Comparison of ENCODE assay signal across 17 cellular contexts in the genomic region with DNA sequence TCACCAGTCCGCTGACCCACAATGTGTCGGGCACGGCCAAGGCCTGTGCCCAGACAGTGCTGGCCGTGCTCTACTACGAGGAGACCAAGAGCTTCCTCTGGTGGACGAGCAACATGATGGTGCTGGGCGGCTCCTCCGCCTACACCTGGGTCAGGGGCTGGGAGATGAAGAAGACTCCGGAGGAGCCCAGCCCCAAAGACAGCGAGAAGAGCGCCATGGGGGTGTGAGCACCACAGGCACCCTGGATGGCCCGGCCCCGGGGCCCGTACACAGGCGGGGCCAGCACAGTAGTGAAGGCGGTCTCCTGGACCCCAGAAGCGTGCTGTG. TPM values are rescaled to one million over a fixed set of nuclear protein-coding genes. Genes with fewer than 3 reads are reported as not detected.
DNase-seq lines count a peak whose midpoint lies in the region; ATAC-seq lines count a peak whose summit lies in the region.
"Had no signal": no experiment of that assay in that cellular context is flagged by ENCODE, and none has a peak within 500 bp of the region (broad histone marks: within the 10 kb centered on the region; RNA-seq: fewer than 3 reads in every experiment).

No MANE protein-coding gene starts in this region.

- H3K27ac ChIP-seq in BLaER1 (peak overlapping the region; percentile 23; the same call in 1 of the 2 replicates), subcutaneous abdominal adipose tissue (ENCODE audit: low read depth, low read length) (peak overlapping the region; percentile 10)
- H3K27ac ChIP-seq: GM23248 had no signal

- H3K4me3 Mint-ChIP-seq in T-helper 17 cell, result no peak overlapping the region
- H3K4me3 Mint-ChIP-seq: CD14-positive monocyte; CD4-positive, alpha-beta memory T cell had no signal

- peaks cover 44% of the 10 kb centered on the region for H4K20me1 ChIP-seq in BLaER1

- peaks cover 58% of the 10 kb centered on the region for H3K4me1 ChIP-seq in BLaER1
- peaks cover 16 to 49% (median 30%) of the 10 kb centered on the region in 5 donors for H3K4me1 ChIP-seq in subcutaneous abdominal adipose tissue (ENCODE audit: control insufficient read depth in 5 of 5, insufficient read depth in 5 of 5, low read length in 5 of 5)
- H3K4me1 ChIP-seq: BE2C had no signal

- H3K9ac ChIP-seq in BLaER1 (no peak overlapping the region), subcutaneous abdominal adipose tissue (ENCODE audit: low read length in 5 of 5) (no peak overlapping the region)
- H3K9ac ChIP-seq: GM23248 had no signal

- no peaks in the 10 kb centered on the region for H3K9me3 ChIP-seq in BLaER1
- H3K9me3 ChIP-seq in T-helper 17 cell (ENCODE audit: control insufficient read depth, low read length, poor library complexity, severe bottlenecking), result no peaks in the 10 kb centered on the region
- H3K9me3 ChIP-seq in subcutaneous abdominal adipose tissue (ENCODE audit: control insufficient read depth in 5 of 5, low read length in 5 of 5), result no peaks in the 10 kb centered on the region
- H3K9me3 ChIP-seq: BE2C, HAP-1 had no signal

- H3K27ac Mint-ChIP-seq in T-helper 17 cell, result peak overlapping the region; percentile 77

- H3K4me2 ChIP-seq in BLaER1, result peak overlapping the region; percentile 61

- no peak overlapping the region for H3K4me3 ChIP-seq in BLaER1
- no peak overlapping the region for H3K4me3 ChIP-seq in subcutaneous abdominal adipose tissue (ENCODE audit: low read depth in 1 of 5, low read length in 5 of 5)
- H3K4me3 ChIP-seq: GM23248, HAP-1 had no signal

- no peaks in the 10 kb centered on the region for H3K27me3 Mint-ChIP-seq in T-helper 17 cell
- H3K27me3 Mint-ChIP-seq: CD4-positive, alpha-beta memory T cell; IgD-negative memory B cell had no signal

- ATAC-seq in T-helper 17 cell, result no peak
- no peak for ATAC-seq in GM18520 (IDR thresholded peaks at IDR 0.05; ENCODE audit: unreplicated experiment)
- ATAC-seq: HepG2 had no signal

- H3K36me3 ChIP-seq in BLaER1 (peaks cover 52% of the 10 kb centered on the region), subcutaneous abdominal adipose tissue (ENCODE audit: control insufficient read depth in 5 of 5, insufficient read depth in 5 of 5, low read length in 5 of 5) (peaks cover 0 to 36% (median 32%) of the 10 kb centered on the region in 5 donors)
- H3K36me3 ChIP-seq: BE2C had no signal

- H3K36me3 Mint-ChIP-seq in T-helper 17 cell (ENCODE audit: low read depth), result no peaks in the 10 kb centered on the region
- H3K36me3 Mint-ChIP-seq: IgD-negative memory B cell had no signal

- H3K27me3 ChIP-seq in BLaER1 (no peaks in the 10 kb centered on the region), subcutaneous abdominal adipose tissue (ENCODE audit: control insufficient read depth in 5 of 5, insufficient read depth in 4 of 5, low read length in 5 of 5) (no peaks in the 10 kb centered on the region)
- H3K27me3 ChIP-seq: BE2C had no signal

- peaks cover 20% of the 10 kb centered on the region for H3K4me1 Mint-ChIP-seq in T-helper 17 cell

- no peak for DNase-seq in T-helper 17 cell
- DNase-seq in mesenteric fat pad (ENCODE audit: low spot score), result peak; percentile 87
- DNase-seq in SW 1271 (lab: John Stamatoyannopoulos, UW), result no peak
- DNase-seq in activated naive CD4-positive, alpha-beta T cell treated with Interleukin-2 at 50 U/mL for 16 hours, result no peak
- DNase-seq: BE2C; Calu3; CD4-positive, alpha-beta memory T cell; DMS79 treated with DMSO at 0.1 percent for 48 hours; GF-D8; GM23248 had no signal

RNA-seq across cellular contexts. Expression of gene SLC35C1, which starts 6.1 kb away (rescaled TPM):
- total RNA-seq in T-helper 17 cell (10 to 100 TPM in 1 of 2 donors, 1 to 10 TPM in 1; 7.9 to 12.6 TPM), mesenteric fat pad (81.0 TPM)

RNA-seq across cellular contexts. Expression of gene CRY2, which starts 36.2 kb away (rescaled TPM):
- total RNA-seq in T-helper 17 cell, result 100 to 1,000 TPM; 200 to 224 TPM
- 69.9 TPM for total RNA-seq in mesenteric fat pad
